18 cellular contexts compared by ENCODE assay signal in the genomic region with DNA sequence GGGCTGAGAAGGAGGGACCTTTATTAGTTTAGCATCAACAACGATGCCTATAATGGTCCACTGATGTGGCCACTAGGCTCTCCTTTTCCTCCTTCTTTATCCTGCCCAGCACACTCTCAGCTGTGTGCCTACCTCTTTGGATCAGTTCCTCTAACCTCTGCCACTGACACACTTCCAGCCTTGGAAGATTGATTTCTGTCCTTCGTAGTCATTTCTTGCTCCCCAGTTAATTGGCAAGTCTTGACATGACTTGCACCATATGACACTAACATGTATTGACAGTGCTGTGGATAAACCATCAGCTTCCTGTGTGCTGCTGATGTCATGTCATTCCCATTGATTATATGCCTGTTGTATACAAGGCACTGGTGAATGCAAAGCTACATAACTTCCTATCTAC.
"Had no signal": no experiment of that assay in that cellular context is flagged by ENCODE, and none has a peak within 500 bp of the region (broad histone marks: within the 10 kb centered on the region; RNA-seq: fewer than 3 reads in every experiment).

No MANE protein-coding gene starts in this region.

- H3K27me3 ChIP-seq: ascending aorta, esophagus squamous epithelium, neutrophil, tibial artery, uterus had no signal

- H3K36me3 Mint-ChIP-seq: naive thymus-derived CD8-positive, alpha-beta T cell; stimulated activated naive B cell treated with anti-CD40 and anti-IgM and Interleukin-4, amounts not matched to agents 10 μg/mL and 1 μg/mL and 100 μg/mL, for 72 hours; WTC11 had no signal

- H3K9me3 ChIP-seq: ascending aorta, esophagus squamous epithelium, neutrophil, tibial artery, uterus had no signal

- H3K9me3 Mint-ChIP-seq: stimulated activated naive B cell treated with anti-CD40 and anti-IgM and Interleukin-4, amounts not matched to agents 10 μg/mL and 1 μg/mL and 100 μg/mL, for 72 hours; WTC11 had no signal

- H3K4me1 ChIP-seq: ascending aorta, tibial artery, uterus had no signal

- ATAC-seq: left ventricle myocardium superior; naive thymus-derived CD8-positive, alpha-beta T cell; WTC11 had no signal

- H3K36me3 ChIP-seq: ascending aorta, esophagus squamous epithelium, neutrophil, tibial artery, uterus had no signal

- H3K27ac Mint-ChIP-seq: activated CD4-positive, alpha-beta T cell treated with anti-CD3 and anti-CD28 coated beads, Interleukin-2, amount 10 ng/mL, durations not matched to agents 7 days and 5 days; stimulated activated naive B cell treated with anti-CD40 and anti-IgM and Interleukin-4, amounts not matched to agents 10 μg/mL and 1 μg/mL and 100 μg/mL, for 72 hours; WTC11 had no signal

- H3K27ac ChIP-seq: ascending aorta, esophagus squamous epithelium, neutrophil, tibial artery, uterus had no signal

- H3K4me3 ChIP-seq: ascending aorta, esophagus squamous epithelium, tibial artery, uterus had no signal

- H3K27me3 Mint-ChIP-seq: activated CD4-positive, alpha-beta T cell treated with anti-CD3 and anti-CD28 coated beads, Interleukin-2, amount 10 ng/mL, durations not matched to agents 7 days and 5 days; naive thymus-derived CD8-positive, alpha-beta T cell; stimulated activated naive B cell treated with anti-CD40 and anti-IgM and Interleukin-4, amounts not matched to agents 10 μg/mL and 1 μg/mL and 100 μg/mL, for 72 hours had no signal

- DNase-seq: activated CD4-positive, alpha-beta T cell treated with anti-CD3 and anti-CD28 coated beads, Interleukin-2, amount 10 ng/mL, durations not matched to agents 7 days and 5 days; activated gamma-delta T cell; activated T-cell treated with anti-CD3 and anti-CD28 coated beads for 4 hours; esophagus squamous epithelium; glutamatergic neuron; hypothalamus; kidney glomerular epithelial cell; left ventricle myocardium superior; mesenchymal stem cell; naive thymus-derived CD8-positive, alpha-beta T cell; stimulated activated CD4-positive, alpha-beta T cell treated with anti-CD3 and anti-CD28 coated beads, Interleukin-12 subunit alpha, Interleukin-12 subunit beta, amount 100 ng/mL, for 4 hours; stimulated activated CD4-positive, alpha-beta T cell treated with anti-CD3 and anti-CD28 coated beads, Interleukin-2, amount 100 ng/mL, for 24 hours; stimulated activated naive B cell treated with anti-CD40 and anti-IgM and Interleukin-4, amounts not matched to agents 10 μg/mL and 1 μg/mL and 100 μg/mL, for 72 hours; tibial artery; uterus had no signal

- H3K4me3 Mint-ChIP-seq: activated CD4-positive, alpha-beta T cell treated with anti-CD3 and anti-CD28 coated beads, Interleukin-2, amount 10 ng/mL, durations not matched to agents 7 days and 5 days; naive thymus-derived CD8-positive, alpha-beta T cell; stimulated activated naive B cell treated with anti-CD40 and anti-IgM and Interleukin-4, amounts not matched to agents 10 μg/mL and 1 μg/mL and 100 μg/mL, for 72 hours; WTC11 had no signal
